9 cellular contexts compared by ENCODE assay signal in the genomic region with DNA sequence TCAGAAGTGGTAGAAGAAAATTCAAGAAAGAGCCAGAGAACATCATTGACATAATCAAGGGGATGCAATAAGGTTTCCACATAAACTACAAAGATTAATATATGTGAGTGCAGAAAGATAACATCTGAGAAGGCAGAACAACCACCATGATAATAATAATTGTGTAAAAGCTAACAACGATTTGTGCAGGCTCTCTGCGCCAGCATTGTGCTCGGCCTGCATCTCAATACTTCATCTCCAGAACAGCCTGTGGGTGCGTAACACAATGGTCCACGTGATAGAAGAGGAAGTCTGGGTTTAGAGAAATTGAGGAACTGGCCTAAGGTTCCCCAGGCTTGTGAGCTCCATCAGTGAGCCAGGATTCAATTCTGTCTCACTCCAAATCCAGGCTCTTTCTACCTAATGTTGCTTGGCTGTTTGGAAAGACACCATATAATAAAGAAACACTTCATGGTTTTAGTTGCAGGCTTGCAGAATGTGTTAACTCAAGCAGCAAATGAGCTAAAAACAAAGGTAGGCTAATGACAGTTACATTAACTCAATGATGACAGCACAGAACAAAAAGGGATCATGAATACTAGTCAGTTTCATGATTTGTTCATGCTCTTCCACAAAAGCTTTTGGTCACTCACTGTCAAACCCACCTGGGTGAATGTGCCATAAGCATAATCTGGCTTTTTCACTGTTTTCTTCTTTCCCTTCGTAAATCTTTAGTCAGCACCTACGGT.
DNase-seq lines count a peak whose midpoint lies in the region; ATAC-seq and TF ChIP-seq lines count a peak whose summit lies in the region.
"Had no signal": no experiment of that assay in that cellular context is flagged by ENCODE, and none has a peak within 500 bp of the region (broad histone marks: within the 10 kb centered on the region; RNA-seq: fewer than 3 reads in every experiment).

No MANE protein-coding gene starts in this region.

- no peaks in the 10 kb centered on the region for H3K27me3 Mint-ChIP-seq in activated naive CD4-positive, alpha-beta T cell treated with anti-CD3 and anti-CD28 coated beads, Interleukin-2, amount 50 U/mL, for 24 hours
- H3K27me3 Mint-ChIP-seq in activated naive CD8-positive, alpha-beta T cell = no peaks in the 10 kb centered on the region

- ATAC-seq in activated naive CD4-positive, alpha-beta T cell treated with anti-CD3 and anti-CD28 coated beads, Interleukin-2, amount 50 U/mL, for 72 hours = no peak
- ATAC-seq in HG03469 (IDR thresholded peaks at IDR 0.05; ENCODE audit: unreplicated experiment) (peak; percentile 68), upper lobe of right lung (peak; percentile 87)

- no peak for DNase-seq in activated naive CD4-positive, alpha-beta T cell treated with anti-CD3 and anti-CD28 coated beads, Interleukin-2, amount 50 U/mL, for 72 hours (ENCODE audit: low spot score in 2 of 2)
- no peak for DNase-seq in upper lobe of right lung
- DNase-seq in SHP77 (lab: John Stamatoyannopoulos, UW) = no peak
- no peak for DNase-seq in ovary
- DNase-seq in NCI-H226 = no peak
- DNase-seq: cerebellar nuclear complex had no signal

- peak overlapping the region; percentile 84 for H3K27ac Mint-ChIP-seq in activated naive CD4-positive, alpha-beta T cell treated with anti-CD3 and anti-CD28 coated beads, Interleukin-2, amount 50 U/mL, for 24 hours
- peak overlapping the region in 1 of 2 donors; percentile 92 for H3K27ac Mint-ChIP-seq in activated naive CD4-positive, alpha-beta T cell treated with anti-CD3 and anti-CD28 coated beads, Interleukin-2, amount 50 U/mL, for 72 hours
- peak overlapping the region; percentile 93 for H3K27ac Mint-ChIP-seq in activated naive CD8-positive, alpha-beta T cell

- 66 to 77% (median 71%) methylated on average over 7 of the region's 7 CpGs for WGBS in ovary, 3 donors

- no peak overlapping the region for H3K4me3 ChIP-seq in upper lobe of right lung
- H3K4me3 ChIP-seq in ovary = no peak overlapping the region

- TF ChIP-seq CTCF in upper lobe of right lung (IDR thresholded peaks at IDR 0.05) = no peak
- TF ChIP-seq CTCF in ovary (IDR thresholded peaks at IDR 0.05) = no peak

- no peak for TF ChIP-seq EP300 in ovary (IDR thresholded peaks at IDR 0.05)

- intact Hi-C loops in upper lobe of right lung (cut with DNase I) (no loop called here), ovary (cut with DNase I) (no loop called here)

- no peaks in the 10 kb centered on the region for H3K9me3 ChIP-seq in upper lobe of right lung
- no peaks in the 10 kb centered on the region for H3K9me3 ChIP-seq in ovary

- no peaks in the 10 kb centered on the region for H3K27me3 ChIP-seq in upper lobe of right lung
- no peaks in the 10 kb centered on the region for H3K27me3 ChIP-seq in ovary

- no peaks in the 10 kb centered on the region for H3K9me3 Mint-ChIP-seq in activated naive CD4-positive, alpha-beta T cell treated with anti-CD3 and anti-CD28 coated beads, Interleukin-2, amount 50 U/mL, for 24 hours
- peaks cover 3 to 9% of the 10 kb centered on the region in 2 donors for H3K9me3 Mint-ChIP-seq in activated naive CD4-positive, alpha-beta T cell treated with anti-CD3 and anti-CD28 coated beads, Interleukin-2, amount 50 U/mL, for 72 hours
- no peaks in the 10 kb centered on the region for H3K9me3 Mint-ChIP-seq in activated naive CD8-positive, alpha-beta T cell (ENCODE audit: low read depth)

- H3K27ac ChIP-seq in upper lobe of right lung (peak overlapping the region; percentile 60), ovary (no peak overlapping the region)

- no peaks in the 10 kb centered on the region for H3K36me3 Mint-ChIP-seq in activated naive CD4-positive, alpha-beta T cell treated with anti-CD3 and anti-CD28 coated beads, Interleukin-2, amount 50 U/mL, for 24 hours
- H3K36me3 Mint-ChIP-seq in activated naive CD4-positive, alpha-beta T cell treated with anti-CD3 and anti-CD28 coated beads, Interleukin-2, amount 50 U/mL, for 72 hours = peaks cover 10 to 33% of the 10 kb centered on the region in 2 donors
- H3K36me3 Mint-ChIP-seq in activated naive CD8-positive, alpha-beta T cell = peaks cover 2% of the 10 kb centered on the region

- H3K36me3 ChIP-seq in upper lobe of right lung (no peaks in the 10 kb centered on the region), ovary (no peaks in the 10 kb centered on the region)

- H3K4me1 Mint-ChIP-seq in activated naive CD4-positive, alpha-beta T cell treated with anti-CD3 and anti-CD28 coated beads, Interleukin-2, amount 50 U/mL, for 24 hours = peaks cover 72% of the 10 kb centered on the region
- peaks cover 78% of the 10 kb centered on the region for H3K4me1 Mint-ChIP-seq in activated naive CD8-positive, alpha-beta T cell (ENCODE audit: low read depth)

- no peak overlapping the region for H3K4me3 Mint-ChIP-seq in activated naive CD4-positive, alpha-beta T cell treated with anti-CD3 and anti-CD28 coated beads, Interleukin-2, amount 50 U/mL, for 24 hours
- H3K4me3 Mint-ChIP-seq in activated naive CD8-positive, alpha-beta T cell = peak overlapping the region; percentile 25

- H3K4me1 ChIP-seq in upper lobe of right lung (peaks cover 47% of the 10 kb centered on the region), ovary (ENCODE audit: insufficient read depth) (no peaks in the 10 kb centered on the region)

- no peak for TF ChIP-seq POLR2A in ovary (IDR thresholded peaks at IDR 0.05)

Comparison
In these comparisons a context has a peak if more than half of its experiments do, and no peak if none do; other contexts are left out.
1. ATAC-seq: peak in HG03469 (single experiment) and upper lobe of right lung (single experiment); none in activated naive CD4-positive, alpha-beta T cell treated with anti-CD3 and anti-CD28 coated beads, Interleukin-2, amount 50 U/mL, for 72 hours (0 of 2).